In the genomic region with DNA sequence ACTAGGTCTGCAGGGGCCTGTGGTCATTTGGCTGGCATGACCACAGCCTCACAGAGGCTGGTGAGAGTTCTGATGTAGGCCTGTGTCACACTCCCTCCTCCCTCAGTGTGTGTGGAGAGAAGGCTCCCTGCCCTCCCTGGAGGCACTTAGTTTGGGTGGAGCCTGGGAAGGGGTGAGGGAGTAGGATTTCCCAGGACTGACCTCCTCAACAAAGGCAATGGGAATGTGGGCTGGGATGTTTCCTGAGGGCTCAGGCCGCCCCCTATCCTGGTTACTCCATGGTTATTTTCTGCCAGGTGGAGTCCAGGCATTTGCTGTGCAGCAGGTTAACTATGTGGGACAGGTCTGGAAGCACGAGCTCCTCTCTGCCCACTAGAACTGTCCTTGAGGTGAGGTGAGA, we compare ENCODE assay signal across 1 cellular context.
TF ChIP-seq lines count a peak whose summit lies in the region.

No MANE protein-coding gene starts in this region.

TF ChIP-seq in WTC11, 78 proteins besides CTCF, POLR2A, EP300 and RAD21 (continued from another document):
- no peak for TF ChIP-seq FOXP4 (CRISPR knock-in tag; IDR thresholded peaks at IDR 0.05)
- TF ChIP-seq, protein P1, sequence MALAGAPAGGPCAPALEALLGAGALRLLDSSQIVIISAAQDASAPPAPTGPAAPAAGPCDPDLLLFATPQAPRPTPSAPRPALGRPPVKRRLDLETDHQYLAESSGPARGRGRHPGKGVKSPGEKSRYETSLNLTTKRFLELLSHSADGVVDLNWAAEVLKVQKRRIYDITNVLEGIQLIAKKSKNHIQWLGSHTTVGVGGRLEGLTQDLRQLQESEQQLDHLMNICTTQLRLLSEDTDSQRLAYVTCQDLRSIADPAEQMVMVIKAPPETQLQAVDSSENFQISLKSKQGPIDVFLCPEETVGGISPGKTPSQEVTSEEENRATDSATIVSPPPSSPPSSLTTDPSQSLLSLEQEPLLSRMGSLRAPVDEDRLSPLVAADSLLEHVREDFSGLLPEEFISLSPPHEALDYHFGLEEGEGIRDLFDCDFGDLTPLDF (CRISPR knock-in tag; IDR thresholded peaks at IDR 0.05), result no peak
